Comparison of ENCODE assay signal across 4 cellular contexts in genomic region chr1:160731564-160732349, GRCh38. TPM values are rescaled to one million over a fixed set of nuclear protein-coding genes. Genes with fewer than 3 reads are reported as not detected.
"Had no signal": no experiment of that assay in that cellular context is flagged by ENCODE, and none has a peak within 500 bp of the region (broad histone marks: within the 10 kb centered on the region; RNA-seq: fewer than 3 reads in every experiment).

No MANE protein-coding gene starts in this region.

RNA-seq across cellular contexts. Expression of gene SLAMF7, which starts 7.3 kb away (rescaled TPM):
- total RNA-seq: osteocyte, pulmonary artery endothelial cell had no signal
- polyA plus RNA-seq: neural cell had no signal

RNA-seq across cellular contexts. Expression of gene CD48, which starts 20.1 kb away (rescaled TPM):
- total RNA-seq: epithelial cell of proximal tubule, osteocyte, pulmonary artery endothelial cell had no signal
- polyA plus RNA-seq: neural cell had no signal
